Comparison of ENCODE assay signal across 9 cellular contexts in the genomic region with DNA sequence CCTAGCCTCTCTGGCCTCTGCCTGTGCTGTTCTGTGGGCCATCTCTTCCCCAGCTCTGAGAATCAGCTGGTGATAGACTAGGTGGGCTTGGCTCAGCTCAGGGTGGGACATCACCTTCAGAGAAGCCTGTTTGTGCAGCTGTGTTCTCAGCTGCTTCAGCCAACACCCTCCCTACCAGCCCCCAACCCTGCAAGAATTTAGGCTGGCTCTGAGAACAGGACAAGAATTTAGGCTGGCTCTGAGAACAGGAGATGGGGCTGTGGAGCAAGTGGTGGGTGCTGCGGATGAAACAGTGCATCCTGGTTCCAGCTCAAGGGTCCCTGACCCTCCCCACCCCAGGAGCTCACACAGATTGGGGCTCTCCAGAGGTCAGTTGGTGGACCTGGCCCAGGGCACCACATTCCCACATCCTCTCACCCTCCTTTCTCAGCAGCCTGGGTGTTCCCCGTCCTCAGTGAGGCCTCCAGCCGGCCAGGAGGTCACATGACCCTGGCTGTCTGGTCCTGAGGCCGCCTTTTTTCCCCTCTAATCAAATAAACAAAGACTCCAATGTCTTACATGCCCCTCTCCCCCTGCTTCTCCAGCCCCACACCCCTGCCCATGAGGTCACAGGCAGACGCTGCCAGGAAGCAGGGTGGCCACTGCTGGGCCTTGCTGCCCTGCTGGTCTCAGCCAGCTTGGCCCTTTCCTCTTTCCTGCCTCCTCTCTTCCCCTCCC. TPM values are rescaled to one million over a fixed set of nuclear protein-coding genes. Genes with fewer than 3 reads are reported as not detected.
DNase-seq lines count a peak whose midpoint lies in the region; ATAC-seq and TF ChIP-seq lines count a peak whose summit lies in the region.
"Had no signal": no experiment of that assay in that cellular context is flagged by ENCODE, and none has a peak within 500 bp of the region (broad histone marks: within the 10 kb centered on the region; RNA-seq: fewer than 3 reads in every experiment).

No MANE protein-coding gene starts in this region.

- TF ChIP-seq EP300 in upper lobe of left lung (IDR thresholded peaks at IDR 0.05): peak in 1 of 4 donors; percentile 53

- peaks cover 28% of the 10 kb centered on the region for H3K79me2 ChIP-seq in mesendoderm (ENCODE audit: control insufficient read depth, insufficient read depth, low read length)

- peak overlapping the region; percentile 15 for H3K27ac ChIP-seq in mesendoderm (ENCODE audit: low read depth, low read length)
- H3K27ac ChIP-seq in upper lobe of left lung: peak overlapping the region; percentile 58 to 85 (median 70)
- H3K27ac ChIP-seq: SK-N-MC had no signal

- intact Hi-C loops in dendritic cell treated with granulocyte-macrophage colony-stimulating factor and Interleukin-4, amounts not matched to agents 40 ng/mL and 50 ng/mL, for 4 days (cut with micrococcal nuclease): no loop called here

- H3K4me1 ChIP-seq in mesendoderm (ENCODE audit: control insufficient read depth, low read depth, low read length) (peaks cover 7% of the 10 kb centered on the region), upper lobe of left lung (peaks cover 74 to 83% (median 77%) of the 10 kb centered on the region in 4 donors)

- no peak for DNase-seq in activated T-cell treated with anti-CD3 and anti-CD28 coated beads, Interleukin-2, amount 50 U/mL, for 72 hours
- no peak for DNase-seq in activated T-cell treated with anti-CD3 and anti-CD28 coated beads, Interleukin-2, amount 50 U/mL, for 4 hours
- DNase-seq in mesendoderm (peak; percentile 66), upper lobe of left lung (peak in 1 of 2 donors; percentile 33), cortex of kidney (lab: John Stamatoyannopoulos, UW) (no peak)
- no peak for DNase-seq in stimulated activated CD8-positive, alpha-beta memory T cell treated with anti-CD3 and anti-CD28 coated beads, Interleukin-4, amount 100 ng/mL, for 48 hours

- peak overlapping the region; percentile 13 for H2BK5ac ChIP-seq in mesendoderm (ENCODE audit: low read length)

- peaks cover 29% of the 10 kb centered on the region for H3K4me1 Mint-ChIP-seq in activated T-cell treated with anti-CD3 and anti-CD28 coated beads, Interleukin-2, amount 50 U/mL, for 72 hours (ENCODE audit: low read depth)
- peaks cover 54% of the 10 kb centered on the region for H3K4me1 Mint-ChIP-seq in activated T-cell treated with anti-CD3 and anti-CD28 coated beads, Interleukin-2, amount 50 U/mL, for 4 hours (ENCODE audit: low read depth)
- H3K4me1 Mint-ChIP-seq in dendritic cell treated with granulocyte-macrophage colony-stimulating factor and Interleukin-4, amounts not matched to agents 40 ng/mL and 50 ng/mL, for 4 days (ENCODE audit: low read depth): peaks cover 92% of the 10 kb centered on the region

- no peak overlapping the region for H4K8ac ChIP-seq in mesendoderm (ENCODE audit: low read depth, low read length)

- peaks cover 2% of the 10 kb centered on the region for H3K36me3 ChIP-seq in mesendoderm (ENCODE audit: control insufficient read depth, insufficient read depth, low read length)
- H3K36me3 ChIP-seq in upper lobe of left lung: peaks cover 24 to 61% (median 41%) of the 10 kb centered on the region in 4 donors

- no CpG with 5 or more reads among the region's 5 CpGs for WGBS in mesendoderm (ENCODE audit: extremely low coverage, insufficient coverage, low lambda C conversion rate)
- 18 to 28% methylated on average over 4 to 5 of the region's 5 CpGs for whole genome bisulfite sequencing in upper lobe of left lung, 2 donors

- TF ChIP-seq POLR2A in upper lobe of left lung (IDR thresholded peaks at IDR 0.05): no peak

- H2AK5ac ChIP-seq in mesendoderm (ENCODE audit: low read length): no peak overlapping the region

- no peak overlapping the region for H3K4me2 ChIP-seq in mesendoderm (ENCODE audit: low read length)

- no peak for TF ChIP-seq CTCF in upper lobe of left lung (IDR thresholded peaks at IDR 0.05)

- no peak overlapping the region for H3K4ac ChIP-seq in mesendoderm (ENCODE audit: low read depth, low read length)

- peaks cover 23% of the 10 kb centered on the region for H3K79me1 ChIP-seq in mesendoderm (ENCODE audit: low read length)

- ATAC-seq in activated T-cell treated with anti-CD3 and anti-CD28 coated beads, Interleukin-2, amount 50 U/mL, for 72 hours (replicated peaks in 1 of 2): no peak
- no peak for ATAC-seq in activated T-cell treated with anti-CD3 and anti-CD28 coated beads, Interleukin-2, amount 50 U/mL, for 4 hours
- ATAC-seq in upper lobe of left lung (ENCODE audit: low FRiP score in 2 of 2): peak; percentile 23 to 75
- no peak for ATAC-seq in HG03097 (IDR thresholded peaks at IDR 0.05; ENCODE audit: low FRiP score, unreplicated experiment)

- H3K27me3 Mint-ChIP-seq in activated T-cell treated with anti-CD3 and anti-CD28 coated beads, Interleukin-2, amount 50 U/mL, for 72 hours (ENCODE audit: low read depth): no peaks in the 10 kb centered on the region
- H3K27me3 Mint-ChIP-seq in activated T-cell treated with anti-CD3 and anti-CD28 coated beads, Interleukin-2, amount 50 U/mL, for 4 hours (ENCODE audit: low read depth): no peaks in the 10 kb centered on the region
- no peaks in the 10 kb centered on the region for H3K27me3 Mint-ChIP-seq in dendritic cell treated with granulocyte-macrophage colony-stimulating factor and Interleukin-4, amounts not matched to agents 40 ng/mL and 50 ng/mL, for 4 days

- H4K5ac ChIP-seq in mesendoderm (ENCODE audit: low read length): no peak overlapping the region

- H3K27me3 ChIP-seq in mesendoderm (ENCODE audit: insufficient read depth, low read length, poor library complexity) (no peaks in the 10 kb centered on the region), upper lobe of left lung (no peaks in the 10 kb centered on the region)

- no peak overlapping the region for H3K18ac ChIP-seq in mesendoderm (ENCODE audit: low read length)

- no peak overlapping the region for H2BK15ac ChIP-seq in mesendoderm (replicated peaks; ENCODE audit: low read depth)

- H3K27ac Mint-ChIP-seq in activated T-cell treated with anti-CD3 and anti-CD28 coated beads, Interleukin-2, amount 50 U/mL, for 72 hours: peak overlapping the region; percentile 34
- H3K27ac Mint-ChIP-seq in dendritic cell treated with granulocyte-macrophage colony-stimulating factor and Interleukin-4, amounts not matched to agents 40 ng/mL and 50 ng/mL, for 4 days: peak overlapping the region; percentile 84

- H3K56ac ChIP-seq in mesendoderm (ENCODE audit: low read length): peak overlapping the region; percentile 57

- H3K4me3 ChIP-seq in mesendoderm (ENCODE audit: low read length) (no peak overlapping the region), upper lobe of left lung (no peak overlapping the region)
- H3K4me3 ChIP-seq: SK-N-MC had no signal

- no peaks in the 10 kb centered on the region for H3K9me3 ChIP-seq in upper lobe of left lung

- H3K9me3 Mint-ChIP-seq in activated T-cell treated with anti-CD3 and anti-CD28 coated beads, Interleukin-2, amount 50 U/mL, for 72 hours: no peaks in the 10 kb centered on the region
- no peaks in the 10 kb centered on the region for H3K9me3 Mint-ChIP-seq in activated T-cell treated with anti-CD3 and anti-CD28 coated beads, Interleukin-2, amount 50 U/mL, for 4 hours
- no peaks in the 10 kb centered on the region for H3K9me3 Mint-ChIP-seq in dendritic cell treated with granulocyte-macrophage colony-stimulating factor and Interleukin-4, amounts not matched to agents 40 ng/mL and 50 ng/mL, for 4 days

- no peak overlapping the region for H3K4me3 Mint-ChIP-seq in activated T-cell treated with anti-CD3 and anti-CD28 coated beads, Interleukin-2, amount 50 U/mL, for 72 hours
- H3K4me3 Mint-ChIP-seq in activated T-cell treated with anti-CD3 and anti-CD28 coated beads, Interleukin-2, amount 50 U/mL, for 4 hours: no peak overlapping the region
- H3K4me3 Mint-ChIP-seq in dendritic cell treated with granulocyte-macrophage colony-stimulating factor and Interleukin-4, amounts not matched to agents 40 ng/mL and 50 ng/mL, for 4 days: peak overlapping the region; percentile 30

- peak overlapping the region; percentile 20 for H3K9ac ChIP-seq in mesendoderm (ENCODE audit: low read length)

- H3K23ac ChIP-seq in mesendoderm (ENCODE audit: low read length): no peak overlapping the region

- peaks cover 0 to 11% of the 10 kb centered on the region in 2 donors for H3K36me3 Mint-ChIP-seq in activated T-cell treated with anti-CD3 and anti-CD28 coated beads, Interleukin-2, amount 50 U/mL, for 72 hours (ENCODE audit: insufficient read depth in 2 of 2)
- peaks cover 10% of the 10 kb centered on the region for H3K36me3 Mint-ChIP-seq in activated T-cell treated with anti-CD3 and anti-CD28 coated beads, Interleukin-2, amount 50 U/mL, for 4 hours (ENCODE audit: insufficient read depth)
- H3K36me3 Mint-ChIP-seq in dendritic cell treated with granulocyte-macrophage colony-stimulating factor and Interleukin-4, amounts not matched to agents 40 ng/mL and 50 ng/mL, for 4 days (ENCODE audit: low read depth): peaks cover 100% of the 10 kb centered on the region

- no peak overlapping the region for H2BK120ac ChIP-seq in mesendoderm (ENCODE audit: low read depth, low read length)

RNA-seq across cellular contexts. Expression of a gene that starts 14.9 kb away (rescaled TPM):
- total RNA-seq in activated T-cell treated with anti-CD3 and anti-CD28 coated beads, Interleukin-2, amount 50 U/mL, for 72 hours: 10 to 100 TPM; 14.3 to 15.3 TPM
- 10 to 100 TPM in 2 of 3 donors, 1 to 10 TPM in 1; 9.3 to 14.2 (median 13.0) TPM for total RNA-seq in activated T-cell treated with anti-CD3 and anti-CD28 coated beads, Interleukin-2, amount 50 U/mL, for 4 hours
- 10.9 TPM for polyA plus RNA-seq in mesendoderm (2013, experiment 1 of 2)
- polyA plus RNA-seq in mesendoderm (2013, experiment 2 of 2): 11.2 TPM
- total RNA-seq in upper lobe of left lung: 10 to 100 TPM; 21.9 to 83.0 (median 51.3) TPM

RNA-seq across cellular contexts. Expression of a gene that starts 31.1 kb away (rescaled TPM):
- total RNA-seq in activated T-cell treated with anti-CD3 and anti-CD28 coated beads, Interleukin-2, amount 50 U/mL, for 72 hours: 10 to 100 TPM; 33.3 to 39.7 TPM
- 1 to 10 TPM; 1.5 to 2.2 (median 1.6) TPM for total RNA-seq in activated T-cell treated with anti-CD3 and anti-CD28 coated beads, Interleukin-2, amount 50 U/mL, for 4 hours
- 35.6 TPM for polyA plus RNA-seq in mesendoderm (2013, experiment 1 of 2)
- 34.6 TPM for polyA plus RNA-seq in mesendoderm (2013, experiment 2 of 2)
- total RNA-seq in upper lobe of left lung: 1 to 10 TPM in 4 of 6 donors, under 1 TPM in 2; 0.61 to 6.2 (median 1.1) TPM

RNA-seq across cellular contexts. Expression of a gene that starts 55.1 kb away (rescaled TPM):
- 1 to 10 TPM; 7.2 to 8.4 TPM for total RNA-seq in activated T-cell treated with anti-CD3 and anti-CD28 coated beads, Interleukin-2, amount 50 U/mL, for 72 hours
- 1 to 10 TPM in 2 of 3 donors, under 1 TPM in 1; 0.63 to 2.4 (median 1.4) TPM for total RNA-seq in activated T-cell treated with anti-CD3 and anti-CD28 coated beads, Interleukin-2, amount 50 U/mL, for 4 hours
- 1.2 TPM for polyA plus RNA-seq in mesendoderm (2013, experiment 1 of 2)
- 1.4 TPM for polyA plus RNA-seq in mesendoderm (2013, experiment 2 of 2)
- total RNA-seq in upper lobe of left lung: 10 to 100 TPM in 2 of 6 donors, 1 to 10 TPM in 4; 4.8 to 13.1 (median 6.2) TPM

Comparison
In these comparisons a context has a peak if more than half of its experiments do, and no peak if none do; other contexts are left out.
1. RNA of a gene that starts 31.1 kb away (total RNA-seq): 33.3 to 39.7 TPM in activated T-cell treated with anti-CD3 and anti-CD28 coated beads, Interleukin-2, amount 50 U/mL, for 72 hours; 1.5 to 2.2 TPM in activated T-cell treated with anti-CD3 and anti-CD28 coated beads, Interleukin-2, amount 50 U/mL, for 4 hours and 0.61 to 6.2 TPM in upper lobe of left lung; every median in the first group is over 4 times any median in the second.
2. ATAC-seq: peak in upper lobe of left lung (2 of 2); none in activated T-cell treated with anti-CD3 and anti-CD28 coated beads, Interleukin-2, amount 50 U/mL, for 72 hours (0 of 2), activated T-cell treated with anti-CD3 and anti-CD28 coated beads, Interleukin-2, amount 50 U/mL, for 4 hours (0 of 2) and HG03097 (single experiment).